In genomic region chr15:93037341-93038063, GRCh38 we compare ENCODE assay signal across 8 cellular contexts. TPM values are rescaled to one million over a fixed set of nuclear protein-coding genes. Genes with fewer than 3 reads are reported as not detected.
A peak's percentile ranks its signal among the peaks of the same experiment; 100 is the strongest.
DNase-seq lines count a peak whose midpoint lies in the region; ATAC-seq and TF ChIP-seq lines count a peak whose summit lies in the region.

No MANE protein-coding gene starts in this region.

- peak overlapping the region; percentile 28 for H3K9ac ChIP-seq in muscle layer of colon (ENCODE audit: low read length)

- no peaks in the 10 kb centered on the region for H3K36me3 Mint-ChIP-seq in activated T-helper 17 cell treated with anti-CD3 and anti-CD28 coated beads, Interleukin-2, amount 50 U/mL, for 72 hours (ENCODE audit: low read depth)

- no peaks in the 10 kb centered on the region for H3K9me3 Mint-ChIP-seq in activated T-helper 17 cell treated with anti-CD3 and anti-CD28 coated beads, Interleukin-2, amount 50 U/mL, for 72 hours

- H3K27ac Mint-ChIP-seq in activated T-helper 17 cell treated with anti-CD3 and anti-CD28 coated beads, Interleukin-2, amount 50 U/mL, for 72 hours, result no peak overlapping the region

- TF ChIP-seq CTCF in BJ (IDR thresholded peaks at IDR 0.05; ENCODE audit: insufficient read depth, low read depth, low read length) (peak; percentile 40), choroid plexus epithelial cell (conservative IDR thresholded peaks at IDR 0.05; ENCODE audit: low read depth, low read length) (peak; percentile 65)

- no peak overlapping the region for H3K4me3 Mint-ChIP-seq in activated T-helper 17 cell treated with anti-CD3 and anti-CD28 coated beads, Interleukin-2, amount 50 U/mL, for 72 hours

- no peak overlapping the region for H3K4me3 ChIP-seq in BJ (ENCODE audit: low read depth, low read length)
- H3K4me3 ChIP-seq in choroid plexus epithelial cell (ENCODE audit: low read depth, low read length), result no peak overlapping the region
- H3K4me3 ChIP-seq in muscle layer of colon (ENCODE audit: low read depth in 1 of 2, low read length in 2 of 2), result no peak overlapping the region

- no peaks in the 10 kb centered on the region for H3K9me3 ChIP-seq in muscle layer of colon (ENCODE audit: low read length)

- H3K4me1 Mint-ChIP-seq in activated T-helper 17 cell treated with anti-CD3 and anti-CD28 coated beads, Interleukin-2, amount 50 U/mL, for 72 hours, result peaks cover 4% of the 10 kb centered on the region

- CTCF ChIA-PET in BJ (lab: Yijun Ruan, JAX), result interaction anchor here (0.9 to 3.6 kb wide), 5 partner anchors 9 to 1082 kb away, joined by 3 to 20 read pairs (median 4); no protein-coding TSS in a partner anchor

- no peaks in the 10 kb centered on the region for H3K27me3 Mint-ChIP-seq in activated T-helper 17 cell treated with anti-CD3 and anti-CD28 coated beads, Interleukin-2, amount 50 U/mL, for 72 hours

- DNase-seq in BJ (ENCODE audit: low read depth) (no peak), NCI-H146 treated with DMSO at 0.1 percent for 48 hours (lab: John Stamatoyannopoulos, UW; ENCODE audit: unreplicated experiment) (peak; percentile 48), choroid plexus epithelial cell (ENCODE audit: low read depth) (peak; percentile 65), RKO (ENCODE audit: low spot score) (no peak)

- peaks cover 25% of the 10 kb centered on the region for H3K4me1 ChIP-seq in muscle layer of colon (ENCODE audit: insufficient read depth, low read length)

- H3K27ac ChIP-seq in muscle layer of colon (ENCODE audit: low read depth, low read length), result peak overlapping the region; percentile 61

- H3K36me3 ChIP-seq in BJ (ENCODE audit: control insufficient read depth, insufficient read depth, low read length) (no peaks in the 10 kb centered on the region), muscle layer of colon (ENCODE audit: insufficient read depth, low read length) (peaks cover under 1% of the 10 kb centered on the region)

- no peaks in the 10 kb centered on the region for H3K27me3 ChIP-seq in BJ (ENCODE audit: control insufficient read depth, insufficient read depth, low read length)
- H3K27me3 ChIP-seq in muscle layer of colon (ENCODE audit: control insufficient read depth in 1 of 2, insufficient read depth in 2 of 2, low read length in 2 of 2), result no peaks in the 10 kb centered on the region

- POLR2A ChIA-PET in BJ (lab: Charles Lee), result no interaction called here

- ATAC-seq in activated T-helper 17 cell treated with anti-CD3 and anti-CD28 coated beads, Interleukin-2, amount 50 U/mL, for 72 hours (replicated peaks), result no peak
- ATAC-seq in HG03095 (IDR thresholded peaks at IDR 0.05; ENCODE audit: unreplicated experiment) (no peak), HG03442 (IDR thresholded peaks at IDR 0.05; ENCODE audit: unreplicated experiment) (no peak)

RNA-seq across cellular contexts. Expression of gene RGMA, which starts 51.5 kb away (rescaled TPM):
- polyA plus RNA-seq in BJ (2011; rRNA removed), result 0.11 and 0.34 TPM in 2 replicates
- 0.09 and 0.36 TPM in 2 replicates for polyA minus RNA-seq in BJ (2011; rRNA and poly(A)+ RNA removed)
- total RNA-seq in activated T-helper 17 cell treated with anti-CD3 and anti-CD28 coated beads, Interleukin-2, amount 50 U/mL, for 72 hours, result under 1 TPM; 0.15 to 0.26 TPM

Comparison
In these comparisons a context has a peak if more than half of its experiments do, and no peak if none do; other contexts are left out.
1. DNase-seq: peak in NCI-H146 treated with DMSO at 0.1 percent for 48 hours (single experiment) and choroid plexus epithelial cell (single experiment); none in BJ (single experiment) and RKO (single experiment).